12 cellular contexts compared by ENCODE assay signal in the genomic region with DNA sequence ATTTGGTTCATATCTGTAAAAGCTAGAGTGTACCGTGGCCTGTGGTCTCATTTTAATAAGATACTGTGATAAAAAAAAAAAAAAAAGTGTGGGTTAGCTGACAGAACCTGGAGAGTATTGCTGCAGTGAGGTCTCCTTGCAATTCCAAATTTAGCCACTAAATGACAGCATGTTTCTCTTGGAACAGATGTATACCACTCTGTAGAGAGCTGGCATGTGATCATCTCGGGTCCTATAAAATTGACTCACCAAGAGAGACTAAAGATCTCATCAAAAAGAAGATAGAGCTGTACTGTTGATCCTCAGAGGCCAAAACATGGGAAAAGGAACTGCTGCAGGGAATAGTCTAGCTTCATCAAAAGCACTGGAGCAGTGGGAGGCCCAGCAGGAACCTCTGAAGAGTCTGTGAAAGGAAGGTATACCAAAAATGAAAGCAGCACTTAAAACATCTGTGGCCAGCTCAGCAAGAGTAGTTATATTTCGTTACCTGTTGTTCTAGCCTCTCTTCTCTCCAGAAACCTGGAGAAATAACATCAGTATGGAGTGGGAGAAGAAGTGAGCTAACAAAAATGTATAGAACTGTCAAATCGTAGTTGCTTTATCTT.
DNase-seq lines count a peak whose midpoint lies in the region; ATAC-seq and TF ChIP-seq lines count a peak whose summit lies in the region.
"Had no signal": no experiment of that assay in that cellular context is flagged by ENCODE, and none has a peak within 500 bp of the region (broad histone marks: within the 10 kb centered on the region; RNA-seq: fewer than 3 reads in every experiment).

No MANE protein-coding gene starts in this region.

- H3K4me3 ChIP-seq in NB4 (ENCODE audit: low read depth, low read length) (no peak overlapping the region), epithelial cell of esophagus (ENCODE audit: low read length) (no peak overlapping the region), upper lobe of right lung (no peak overlapping the region)

- no peak overlapping the region for H3K27ac ChIP-seq in upper lobe of right lung

- no peaks in the 10 kb centered on the region for H3K27me3 ChIP-seq in upper lobe of right lung

- intact Hi-C loops in upper lobe of right lung (cut with DNase I): no loop called here

- ATAC-seq in upper lobe of right lung (peak; percentile 13), GM19395 (IDR thresholded peaks at IDR 0.05; ENCODE audit: unreplicated experiment) (no peak)
- ATAC-seq: activated naive CD4-positive, alpha-beta T cell treated with anti-CD3 and anti-CD28 coated beads, Interleukin-2, amount 50 U/mL, for 72 hours had no signal

- TF ChIP-seq CTCF in NB4 (IDR thresholded peaks at IDR 0.05; ENCODE audit: low read depth, low read length): peak; percentile 3
- TF ChIP-seq CTCF in epithelial cell of esophagus (IDR thresholded peaks at IDR 0.05; ENCODE audit: insufficient read depth, low read depth, low read length, missing control alignments): peak; percentile 60
- no peak for TF ChIP-seq CTCF in upper lobe of right lung (IDR thresholded peaks at IDR 0.05)

- H3K9me3 ChIP-seq in upper lobe of right lung: no peaks in the 10 kb centered on the region

- DNase-seq in NCI-H82 (lab: John Stamatoyannopoulos, UW) (peak; percentile 17), NCI-H82 treated with DMSO at 0.1 percent for 48 hours (lab: John Stamatoyannopoulos, UW; ENCODE audit: unreplicated experiment) (no peak), NB4 (ENCODE audit: low read depth) (peak; percentile 4), epithelial cell of esophagus (ENCODE audit: low read depth) (peak; percentile 41), upper lobe of right lung (no peak), epidermal melanocyte (ENCODE audit: insufficient read length, low spot score) (no peak)
- no peak for DNase-seq in activated CD8-positive, alpha-beta memory T cell treated with anti-CD3 and anti-CD28 coated beads for 24 hours
- DNase-seq: hypothalamus; Right ventricle myocardium superior; stimulated activated CD4-positive, alpha-beta T cell treated with anti-CD3 and anti-CD28 coated beads, Interleukin-15, amount 100 ng/mL, for 24 hours had no signal

- no peaks in the 10 kb centered on the region for H3K4me1 ChIP-seq in upper lobe of right lung

- no peak for TF ChIP-seq POLR2A in NB4 (IDR thresholded peaks at IDR 0.05; ENCODE audit: extremely low read depth, insufficient read length)

- no peaks in the 10 kb centered on the region for H3K36me3 ChIP-seq in upper lobe of right lung

Comparison
In these comparisons a context has a peak if more than half of its experiments do, and no peak if none do; other contexts are left out.
1. DNase-seq: peak in NCI-H82 (single experiment), NB4 (single experiment) and epithelial cell of esophagus (single experiment); none in NCI-H82 treated with DMSO at 0.1 percent for 48 hours (single experiment), upper lobe of right lung (single experiment), activated CD8-positive, alpha-beta memory T cell treated with anti-CD3 and anti-CD28 coated beads for 24 hours (single experiment) and epidermal melanocyte (single experiment).